ENCODE assay signal across 12 cellular contexts in the genomic region with DNA sequence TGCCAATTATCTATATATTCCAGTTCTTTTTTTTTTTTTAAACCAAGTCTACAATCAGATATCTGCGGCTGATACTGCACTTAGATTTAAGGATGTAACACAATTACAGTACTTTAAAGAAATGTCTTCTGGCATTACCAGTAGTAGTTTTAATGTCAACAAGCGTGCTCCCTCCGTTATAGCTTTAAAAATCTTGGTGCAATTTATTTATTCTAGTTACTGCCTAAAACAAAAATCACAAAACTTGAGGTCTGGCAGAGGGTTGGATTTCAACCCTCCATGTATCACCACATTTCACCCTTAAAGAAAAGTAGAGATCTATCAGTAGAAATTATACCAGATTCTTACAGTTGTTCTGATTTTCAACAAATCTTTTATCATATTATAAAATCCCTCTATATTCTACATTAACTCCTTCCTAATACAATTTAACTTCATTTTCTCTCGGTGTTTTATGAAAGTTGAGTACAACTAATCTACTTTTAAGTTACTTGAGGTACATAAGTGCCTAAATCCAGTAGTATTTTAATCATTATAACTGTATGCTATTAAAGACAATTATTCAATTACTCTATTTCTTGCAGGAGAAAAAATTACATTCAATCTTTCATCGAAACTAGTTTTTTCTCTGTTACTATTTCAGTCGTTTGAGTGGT. TPM values are rescaled to one million over a fixed set of nuclear protein-coding genes. Genes with fewer than 3 reads are reported as not detected.
DNase-seq lines count a peak whose midpoint lies in the region; ATAC-seq and TF ChIP-seq lines count a peak whose summit lies in the region.
"Had no signal": no experiment of that assay in that cellular context is flagged by ENCODE, and none has a peak within 500 bp of the region (broad histone marks: within the 10 kb centered on the region; RNA-seq: fewer than 3 reads in every experiment).

No MANE protein-coding gene starts in this region.

- H3K27me3 ChIP-seq in right cardiac atrium (ENCODE audit: control insufficient read depth, insufficient read depth) = no peaks in the 10 kb centered on the region
- H3K27me3 ChIP-seq in uterus = no peaks in the 10 kb centered on the region
- no peaks in the 10 kb centered on the region for H3K27me3 ChIP-seq in testis
- H3K27me3 ChIP-seq: SJCRH30 had no signal

- TF ChIP-seq CTCF in uterus (IDR thresholded peaks at IDR 0.05) (no peak), testis (IDR thresholded peaks at IDR 0.05) (no peak)

- H3K4me3 ChIP-seq in right cardiac atrium (ENCODE audit: low read length) = peak overlapping the region; percentile 18
- H3K4me3 ChIP-seq in uterus = no peak overlapping the region
- no peak overlapping the region for H3K4me3 ChIP-seq in testis

- TF ChIP-seq POLR2A in uterus (IDR thresholded peaks at IDR 0.05) (no peak), testis (IDR thresholded peaks at IDR 0.05) (no peak)

- intact Hi-C loops in right cardiac atrium (cut with DNase I) = loop anchor here in 1 of 4 donors (10.0 kb wide), 1 partner anchor 81 kb away; no protein-coding TSS in a partner anchor
- intact Hi-C loops in Right ventricle myocardium superior (cut with DNase I) = loop anchor here (5.0 kb wide), 1 partner anchor 79 kb away; no protein-coding TSS in a partner anchor
- intact Hi-C loops in uterus (cut with DNase I; ENCODE audit: low total_unique reads) = no loop called here
- intact Hi-C loops in testis (cut with DNase I; ENCODE audit: low total_unique reads) = no loop called here
- intact Hi-C loops in posterior cingulate gyrus (cut with DNase I) = loop anchor here (10.0 kb wide), 1 partner anchor 521 kb away; a partner anchor contains a TSS

- H3K4me1 ChIP-seq in right cardiac atrium (ENCODE audit: control insufficient read depth, insufficient read depth, low read length) = no peaks in the 10 kb centered on the region
- H3K4me1 ChIP-seq in uterus = peaks cover 4 to 10% of the 10 kb centered on the region in 2 donors
- H3K4me1 ChIP-seq in testis = peaks cover 8% of the 10 kb centered on the region

- H3K27ac Mint-ChIP-seq in activated CD4-positive, alpha-beta memory T cell treated with anti-CD3 and anti-CD28 coated beads, Interleukin-2, amount 10 ng/mL, durations not matched to agents 7 days and 5 days = peak overlapping the region; percentile 71
- H3K27ac Mint-ChIP-seq in memory B cell = peak overlapping the region; percentile 5

- no peaks in the 10 kb centered on the region for H3K9me3 Mint-ChIP-seq in activated CD4-positive, alpha-beta memory T cell treated with anti-CD3 and anti-CD28 coated beads, Interleukin-2, amount 10 ng/mL, durations not matched to agents 7 days and 5 days
- no peaks in the 10 kb centered on the region for H3K9me3 Mint-ChIP-seq in memory B cell

- H3K36me3 ChIP-seq in uterus (no peaks in the 10 kb centered on the region), testis (ENCODE audit: low read depth, missing control alignments) (no peaks in the 10 kb centered on the region)
- H3K36me3 ChIP-seq: SJCRH30 had no signal

- peaks cover 46% of the 10 kb centered on the region for H3K4me1 Mint-ChIP-seq in activated CD4-positive, alpha-beta memory T cell treated with anti-CD3 and anti-CD28 coated beads, Interleukin-2, amount 10 ng/mL, durations not matched to agents 7 days and 5 days
- peaks cover 25% of the 10 kb centered on the region for H3K4me1 Mint-ChIP-seq in memory B cell

- H3K36me3 Mint-ChIP-seq in activated CD4-positive, alpha-beta memory T cell treated with anti-CD3 and anti-CD28 coated beads, Interleukin-2, amount 10 ng/mL, durations not matched to agents 7 days and 5 days (ENCODE audit: low read depth) = peaks cover 14% of the 10 kb centered on the region
- no peaks in the 10 kb centered on the region for H3K36me3 Mint-ChIP-seq in memory B cell

- 75% methylated on average over 6 of the region's 6 CpGs for WGBS in right cardiac atrium
- WGBS in testis, 2 donors = 71 to 77% methylated on average over 6 of the region's 6 CpGs

- H3K9me3 ChIP-seq in right cardiac atrium (ENCODE audit: control insufficient read depth, low read length) = peaks cover 1% of the 10 kb centered on the region
- H3K9me3 ChIP-seq in uterus = no peaks in the 10 kb centered on the region
- H3K9me3 ChIP-seq in testis = no peaks in the 10 kb centered on the region
- H3K9me3 ChIP-seq: SJCRH30 had no signal

- POLR2A ChIA-PET in activated CD4-positive, alpha-beta memory T cell treated with anti-CD3 and anti-CD28 coated beads, Interleukin-2, amount 10 ng/mL, durations not matched to agents 7 days and 5 days (lab: Charles Lee) = interaction anchor here (1.2 kb wide), 1 partner anchor 24 kb away, joined by 4 read pairs; no protein-coding TSS in a partner anchor

- no peak overlapping the region for H3K27ac ChIP-seq in right cardiac atrium (ENCODE audit: low read length)
- H3K27ac ChIP-seq in uterus = peak overlapping the region; percentile 99
- peak overlapping the region in 1 of 2 donors; percentile 33 for H3K27ac ChIP-seq in testis
- H3K27ac ChIP-seq: SJCRH30 had no signal

- peak overlapping the region; percentile 51 for H3K4me3 Mint-ChIP-seq in activated CD4-positive, alpha-beta memory T cell treated with anti-CD3 and anti-CD28 coated beads, Interleukin-2, amount 10 ng/mL, durations not matched to agents 7 days and 5 days
- H3K4me3 Mint-ChIP-seq in memory B cell = no peak overlapping the region

- DNase-seq in right cardiac atrium = no peak
- no peak for DNase-seq in Right ventricle myocardium superior
- no peak for DNase-seq in activated CD4-positive, alpha-beta memory T cell treated with anti-CD3 and anti-CD28 coated beads, Interleukin-2, amount 10 ng/mL, durations not matched to agents 7 days and 5 days
- DNase-seq in memory B cell (ENCODE audit: low spot score in 2 of 2) = no peak
- DNase-seq in uterus = no peak
- DNase-seq in testis = no peak
- no peak for DNase-seq in NCI-H82 treated with DMSO at 0.1 percent for 48 hours (lab: John Stamatoyannopoulos, UW; ENCODE audit: unreplicated experiment)
- DNase-seq in posterior cingulate gyrus = no peak
- DNase-seq: activated CD8-positive, alpha-beta memory T cell treated with anti-CD3 and anti-CD28 coated beads, Interleukin-2, amount 50 U/mL, for 4 hours; GOT3; NCI-H1930; SJCRH30 had no signal

- peaks cover 23% of the 10 kb centered on the region for H3K27me3 Mint-ChIP-seq in activated CD4-positive, alpha-beta memory T cell treated with anti-CD3 and anti-CD28 coated beads, Interleukin-2, amount 10 ng/mL, durations not matched to agents 7 days and 5 days
- H3K27me3 Mint-ChIP-seq in memory B cell = peaks cover 1% of the 10 kb centered on the region

- ATAC-seq in right cardiac atrium = no peak
- ATAC-seq in Right ventricle myocardium superior (ENCODE audit: poor library complexity) = no peak
- no peak for ATAC-seq in memory B cell (ENCODE audit: low read depth)

- CTCF ChIA-PET in activated CD4-positive, alpha-beta memory T cell treated with anti-CD3 and anti-CD28 coated beads, Interleukin-2, amount 10 ng/mL, durations not matched to agents 7 days and 5 days (lab: Charles Lee) = no interaction called here

RNA-seq across cellular contexts. Expression of a gene that starts 2.0 kb away (rescaled TPM):
- total RNA-seq in right cardiac atrium (10 to 100 TPM; 27.6 to 43.1 (median 30.7) TPM), Right ventricle myocardium superior (25.6 TPM), uterus (10 to 100 TPM; 50.6 to 79.4 (median 70.6) TPM), testis (10 to 100 TPM; 57.7 to 61.8 TPM)
- polyA plus RNA-seq in right cardiac atrium (6.6 TPM), testis (ENCODE audit: insufficient read depth, low read depth, low replicate concordance) (14.4 TPM)
- total RNA-seq in activated CD4-positive, alpha-beta memory T cell treated with anti-CD3 and anti-CD28 coated beads, Interleukin-2, amount 10 ng/mL, durations not matched to agents 7 days and 5 days = 10 to 100 TPM; 50.4 to 56.4 TPM

Comparison
In these comparisons a context has a peak if more than half of its experiments do, and no peak if none do; other contexts are left out.
1. intact Hi-C loops: an anchor here in Right ventricle myocardium superior (5.0 kb wide) and posterior cingulate gyrus (10.0 kb wide); none called in uterus and testis.